ENCODE assay signal across 1 cellular context in genomic region chr6:53581161-53581560, GRCh38.
TF ChIP-seq lines count a peak whose summit lies in the region.

No MANE protein-coding gene starts in this region.

TF ChIP-seq in HEK293, 187 proteins besides CTCF, POLR2A, EP300 and RAD21 (continued from another document):
- TF ChIP-seq, protein P1, sequence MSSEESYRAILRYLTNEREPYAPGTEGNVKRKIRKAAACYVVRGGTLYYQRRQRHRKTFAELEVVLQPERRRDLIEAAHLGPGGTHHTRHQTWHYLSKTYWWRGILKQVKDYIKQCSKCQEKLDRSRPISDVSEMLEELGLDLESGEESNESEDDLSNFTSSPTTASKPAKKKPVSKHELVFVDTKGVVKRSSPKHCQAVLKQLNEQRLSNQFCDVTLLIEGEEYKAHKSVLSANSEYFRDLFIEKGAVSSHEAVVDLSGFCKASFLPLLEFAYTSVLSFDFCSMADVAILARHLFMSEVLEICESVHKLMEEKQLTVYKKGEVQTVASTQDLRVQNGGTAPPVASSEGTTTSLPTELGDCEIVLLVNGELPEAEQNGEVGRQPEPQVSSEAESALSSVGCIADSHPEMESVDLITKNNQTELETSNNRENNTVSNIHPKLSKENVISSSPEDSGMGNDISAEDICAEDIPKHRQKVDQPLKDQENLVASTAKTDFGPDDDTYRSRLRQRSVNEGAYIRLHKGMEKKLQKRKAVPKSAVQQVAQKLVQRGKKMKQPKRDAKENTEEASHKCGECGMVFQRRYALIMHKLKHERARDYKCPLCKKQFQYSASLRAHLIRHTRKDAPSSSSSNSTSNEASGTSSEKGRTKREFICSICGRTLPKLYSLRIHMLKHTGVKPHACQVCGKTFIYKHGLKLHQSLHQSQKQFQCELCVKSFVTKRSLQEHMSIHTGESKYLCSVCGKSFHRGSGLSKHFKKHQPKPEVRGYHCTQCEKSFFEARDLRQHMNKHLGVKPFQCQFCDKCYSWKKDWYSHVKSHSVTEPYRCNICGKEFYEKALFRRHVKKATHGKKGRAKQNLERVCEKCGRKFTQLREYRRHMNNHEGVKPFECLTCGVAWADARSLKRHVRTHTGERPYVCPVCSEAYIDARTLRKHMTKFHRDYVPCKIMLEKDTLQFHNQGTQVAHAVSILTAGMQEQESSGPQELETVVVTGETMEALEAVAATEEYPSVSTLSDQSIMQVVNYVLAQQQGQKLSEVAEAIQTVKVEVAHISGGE (tag by site-specific recombination; conservative IDR thresholded peaks at IDR 0.05; ENCODE audit: low read depth): no peak
